Comparison of ENCODE assay signal across 25 cellular contexts in the genomic region with DNA sequence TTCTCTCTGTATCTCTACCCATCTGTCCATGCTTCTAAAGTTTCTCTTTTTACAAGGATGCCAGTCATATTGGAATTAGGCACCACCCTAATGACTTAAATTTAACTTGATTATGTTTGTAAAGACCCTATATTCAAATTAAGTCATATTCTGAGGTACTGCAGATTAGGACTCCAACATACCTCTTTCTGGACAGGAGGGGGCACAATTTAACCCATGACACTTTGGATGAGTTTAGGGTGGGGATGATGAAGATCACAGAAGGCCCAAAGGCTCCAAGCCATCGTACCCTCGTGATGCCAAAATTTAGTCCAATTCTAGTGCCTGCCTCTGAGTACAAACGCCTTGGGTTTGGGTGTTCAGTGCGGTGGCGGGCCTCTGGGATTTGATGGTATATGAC. TPM values are rescaled to one million over a fixed set of nuclear protein-coding genes. Genes with fewer than 3 reads are reported as not detected.
"Had no signal": no experiment of that assay in that cellular context is flagged by ENCODE, and none has a peak within 500 bp of the region (broad histone marks: within the 10 kb centered on the region; RNA-seq: fewer than 3 reads in every experiment).

No MANE protein-coding gene starts in this region.

- H3K4me3 Mint-ChIP-seq: activated CD4-positive, alpha-beta memory T cell treated with anti-CD3 and anti-CD28 coated beads for 36 hours; activated naive CD8-positive, alpha-beta T cell treated with anti-CD3 and anti-CD28 coated beads, Interleukin-2, amount 10 ng/mL, durations not matched to agents 7 days and 5 days; activated T-helper 17 cell treated with anti-CD3 and anti-CD28 coated beads, Interleukin-2, amount 50 U/mL, for 72 hours; mesothelial cell of epicardium; natural killer cell treated with Interleukin-12 subunit alpha and Interleukin-12 subunit beta and Interleukin-15 and Interleukin-18, amount 100 ng/mL, for 72 hours; stimulated activated memory B cell treated with anti-CD40 and anti-IgM and Interleukin-4, amounts not matched to agents 10 μg/mL and 1 μg/mL and 100 μg/mL, for 72 hours; T-helper 17 cell; type B pancreatic cell had no signal

- H2AFZ ChIP-seq: parathyroid adenoma had no signal

- H3K27ac ChIP-seq: parathyroid adenoma, testis, VCaP had no signal

- H3K36me3 Mint-ChIP-seq: activated CD4-positive, alpha-beta memory T cell treated with anti-CD3 and anti-CD28 coated beads for 36 hours; activated naive CD8-positive, alpha-beta T cell treated with anti-CD3 and anti-CD28 coated beads, Interleukin-2, amount 10 ng/mL, durations not matched to agents 7 days and 5 days; mesothelial cell of epicardium; natural killer cell treated with Interleukin-12 subunit alpha and Interleukin-12 subunit beta and Interleukin-15 and Interleukin-18, amount 100 ng/mL, for 72 hours; stimulated activated memory B cell treated with anti-CD40 and anti-IgM and Interleukin-4, amounts not matched to agents 10 μg/mL and 1 μg/mL and 100 μg/mL, for 72 hours; type B pancreatic cell had no signal

- H3K27ac Mint-ChIP-seq: activated CD4-positive, alpha-beta memory T cell treated with anti-CD3 and anti-CD28 coated beads for 36 hours; activated naive CD8-positive, alpha-beta T cell treated with anti-CD3 and anti-CD28 coated beads, Interleukin-2, amount 10 ng/mL, durations not matched to agents 7 days and 5 days; activated T-helper 17 cell treated with anti-CD3 and anti-CD28 coated beads, Interleukin-2, amount 50 U/mL, for 72 hours; mesothelial cell of epicardium; natural killer cell treated with Interleukin-12 subunit alpha and Interleukin-12 subunit beta and Interleukin-15 and Interleukin-18, amount 100 ng/mL, for 72 hours; stimulated activated memory B cell treated with anti-CD40 and anti-IgM and Interleukin-4, amounts not matched to agents 10 μg/mL and 1 μg/mL and 100 μg/mL, for 72 hours; T-helper 17 cell; type B pancreatic cell had no signal

- H3K9ac ChIP-seq: parathyroid adenoma had no signal

- H3K9me3 ChIP-seq: testis had no signal

- H3K9me3 Mint-ChIP-seq: activated CD4-positive, alpha-beta memory T cell treated with anti-CD3 and anti-CD28 coated beads for 36 hours; activated naive CD8-positive, alpha-beta T cell treated with anti-CD3 and anti-CD28 coated beads, Interleukin-2, amount 10 ng/mL, durations not matched to agents 7 days and 5 days; activated T-helper 17 cell treated with anti-CD3 and anti-CD28 coated beads, Interleukin-2, amount 50 U/mL, for 72 hours; mesothelial cell of epicardium; natural killer cell treated with Interleukin-12 subunit alpha and Interleukin-12 subunit beta and Interleukin-15 and Interleukin-18, amount 100 ng/mL, for 72 hours; stimulated activated memory B cell treated with anti-CD40 and anti-IgM and Interleukin-4, amounts not matched to agents 10 μg/mL and 1 μg/mL and 100 μg/mL, for 72 hours; type B pancreatic cell had no signal

- H3K4me3 ChIP-seq: lung, smooth muscle cell, testis had no signal

- H3K27me3 ChIP-seq: testis had no signal

- H3K79me2 ChIP-seq: parathyroid adenoma had no signal

- ATAC-seq: activated T-helper 17 cell treated with anti-CD3 and anti-CD28 coated beads, Interleukin-2, amount 50 U/mL, for 72 hours; natural killer cell treated with Interleukin-12 subunit alpha and Interleukin-12 subunit beta and Interleukin-15 and Interleukin-18, amount 100 ng/mL, for 72 hours; sciatic nerve; stimulated activated memory B cell treated with anti-CD40 and anti-IgM and Interleukin-4, amounts not matched to agents 10 μg/mL and 1 μg/mL and 100 μg/mL, for 72 hours; T-helper 17 cell had no signal

- DNase-seq: activated CD4-positive, alpha-beta memory T cell treated with anti-CD3 and anti-CD28 coated beads for 36 hours; activated naive CD4-positive, alpha-beta T cell treated with Interleukin-2 at 50 U/mL for 16 hours; activated naive CD8-positive, alpha-beta T cell treated with anti-CD3 and anti-CD28 coated beads, Interleukin-2, amount 10 ng/mL, durations not matched to agents 7 days and 5 days; activated T-cell treated with anti-CD3 and anti-CD28 coated beads, Interleukin-2, amount 50 U/mL, for 1 hour; amygdala; erythroblast; foreskin melanocyte; glutamatergic neuron; hippocampal formation; stimulated activated CD4-positive, alpha-beta T cell treated with anti-CD3 and anti-CD28 coated beads, Interleukin-4, amount 100 ng/mL, for 4 hours; T-helper 17 cell; testis had no signal

- H3K4me2 ChIP-seq: smooth muscle cell had no signal

- H3K4me1 Mint-ChIP-seq: activated naive CD8-positive, alpha-beta T cell treated with anti-CD3 and anti-CD28 coated beads, Interleukin-2, amount 10 ng/mL, durations not matched to agents 7 days and 5 days; activated T-helper 17 cell treated with anti-CD3 and anti-CD28 coated beads, Interleukin-2, amount 50 U/mL, for 72 hours; mesothelial cell of epicardium; stimulated activated memory B cell treated with anti-CD40 and anti-IgM and Interleukin-4, amounts not matched to agents 10 μg/mL and 1 μg/mL and 100 μg/mL, for 72 hours had no signal

- H3K4me1 ChIP-seq: parathyroid adenoma, testis had no signal

RNA-seq across cellular contexts. Expression of a gene that starts 15.0 kb away (rescaled TPM):
- total RNA-seq: activated CD4-positive, alpha-beta memory T cell treated with anti-CD3 and anti-CD28 coated beads for 36 hours; activated naive CD8-positive, alpha-beta T cell treated with anti-CD3 and anti-CD28 coated beads, Interleukin-2, amount 10 ng/mL, durations not matched to agents 7 days and 5 days; activated T-helper 17 cell treated with anti-CD3 and anti-CD28 coated beads, Interleukin-2, amount 50 U/mL, for 72 hours; dermis microvascular lymphatic vessel endothelial cell; left lobe of liver; lung; mesothelial cell of epicardium; natural killer cell treated with Interleukin-12 subunit alpha and Interleukin-12 subunit beta and Interleukin-15 and Interleukin-18, amount 100 ng/mL, for 72 hours; sciatic nerve; smooth muscle cell; T-helper 17 cell had no signal
- polyA plus RNA-seq: keratinocyte, lung, smooth muscle cell had no signal
